In genomic region chr19:2944775-2945574, GRCh38 we compare ENCODE assay signal across 8 cellular contexts. TPM values are rescaled to one million over a fixed set of nuclear protein-coding genes. Genes with fewer than 3 reads are reported as not detected.
A peak's percentile ranks its signal among the peaks of the same experiment; 100 is the strongest.
DNase-seq lines count a peak whose midpoint lies in the region; ATAC-seq and TF ChIP-seq lines count a peak whose summit lies in the region.

TSS of gene ZNF77 (minus strand) at chr19:2944971. CDS start at chr19:2944840, 131 bp downstream.

- ATAC-seq in GM19372 (IDR thresholded peaks at IDR 0.05; ENCODE audit: low read depth, unreplicated experiment), result peak; percentile 96
- ATAC-seq in HG03521 (IDR thresholded peaks at IDR 0.05; ENCODE audit: unreplicated experiment), result peak; percentile 95

- WGBS in liver, result 2% methylated on average over 74 of the region's 74 CpGs

- peak within 1 kb of the TSS; percentile 96 for H3K4me3 Mint-ChIP-seq in activated CD4-positive, alpha-beta memory T cell treated with anti-CD3 and anti-CD28 coated beads for 36 hours

- CTCF ChIA-PET in activated CD4-positive, alpha-beta memory T cell treated with anti-CD3 and anti-CD28 coated beads for 36 hours (lab: Charles Lee), result interaction anchor here (1.0 to 1.7 kb wide), 2 partner anchors 10 to 57 kb away, joined by 3 to 7 read pairs; no protein-coding TSS in a partner anchor

- TF ChIP-seq RAD21 in liver (IDR thresholded peaks at IDR 0.05), result peak in 1 of 2 donors; percentile 22

- H3K27me3 ChIP-seq in dorsolateral prefrontal cortex (no peaks in the 10 kb centered on the region), liver (ENCODE audit: control insufficient read depth in 4 of 4, insufficient read depth in 4 of 4, low read length in 3 of 4) (no peaks in the 10 kb centered on the region)

- POLR2A ChIA-PET in activated CD4-positive, alpha-beta memory T cell treated with anti-CD3 and anti-CD28 coated beads for 36 hours (lab: Charles Lee), result interaction anchor here (0.6 to 0.8 kb wide), 2 partner anchors 10 to 21 kb away, joined by 3 read pairs; no protein-coding TSS in a partner anchor

- H3K27ac ChIP-seq in C4-2B (peak within 1 kb of the TSS; percentile 74), dorsolateral prefrontal cortex (peak within 1 kb of the TSS in 56 of 59 donors; percentile 4 to 93 (median 83)), liver (ENCODE audit: low read depth in 1 of 2, low read length in 2 of 2) (peak within 1 kb of the TSS; percentile 92 to 94)

- TF ChIP-seq CTCF in C4-2B (conservative IDR thresholded peaks at IDR 0.05) (no peak), dorsolateral prefrontal cortex (IDR thresholded peaks at IDR 0.05 in 54 of 56, conservative IDR thresholded peaks at IDR 0.05 in 2 of 56; ENCODE audit: low read depth in 1 of 56, partially characterized antibody in 56 of 56) (peak in 34 of 56 donors; percentile 4 to 51 (median 27)), liver (IDR thresholded peaks at IDR 0.05; ENCODE audit: low read depth, low read length, missing input control) (peak; percentile 14)

- H3K4me1 Mint-ChIP-seq in activated CD4-positive, alpha-beta memory T cell treated with anti-CD3 and anti-CD28 coated beads for 36 hours (ENCODE audit: low read depth), result peaks cover 32% of the 10 kb centered on the region

- peak; percentile 92 for DNase-seq in NCI-H748 treated with DMSO at 0.1 percent for 48 hours (lab: John Stamatoyannopoulos, UW)
- peak; percentile 99 for DNase-seq in activated CD4-positive, alpha-beta memory T cell treated with anti-CD3 and anti-CD28 coated beads for 36 hours
- DNase-seq in dorsolateral prefrontal cortex, result peak; percentile 97 to 100 (median 99)
- peak; percentile 99 for DNase-seq in stimulated activated CD4-positive, alpha-beta T cell treated with anti-CD3 and anti-CD28 coated beads, Interleukin-4, amount 100 ng/mL, for 1 hour

- H3K36me3 ChIP-seq in liver (ENCODE audit: control insufficient read depth in 4 of 4, insufficient read depth in 3 of 4, low read depth in 1 of 4, low read length in 3 of 4), result no peaks in the 10 kb centered on the region

- peak within 1 kb of the TSS; percentile 71 to 100 (median 92) for H3K4me3 ChIP-seq in dorsolateral prefrontal cortex
- H3K4me3 ChIP-seq in liver (ENCODE audit: low read depth in 1 of 3, low read length in 3 of 3), result peak within 1 kb of the TSS; percentile 64 to 80 (median 78)

- H3K27ac Mint-ChIP-seq in activated CD4-positive, alpha-beta memory T cell treated with anti-CD3 and anti-CD28 coated beads for 36 hours, result peak within 1 kb of the TSS; percentile 90

- H3K9ac ChIP-seq in liver (ENCODE audit: low read depth in 1 of 2, low read length in 2 of 2), result peak within 1 kb of the TSS; percentile 26 to 63

- no peaks in the 10 kb centered on the region for H3K9me3 Mint-ChIP-seq in activated CD4-positive, alpha-beta memory T cell treated with anti-CD3 and anti-CD28 coated beads for 36 hours

- H3K36me3 Mint-ChIP-seq in activated CD4-positive, alpha-beta memory T cell treated with anti-CD3 and anti-CD28 coated beads for 36 hours, result peaks cover 8% of the 10 kb centered on the region

- peaks cover 8 to 22% (median 17%) of the 10 kb centered on the region in 4 donors for H3K4me1 ChIP-seq in liver (ENCODE audit: control insufficient read depth in 4 of 4, insufficient read depth in 4 of 4, low read length in 3 of 4)

- no peaks in the 10 kb centered on the region for H3K27me3 Mint-ChIP-seq in activated CD4-positive, alpha-beta memory T cell treated with anti-CD3 and anti-CD28 coated beads for 36 hours

- H3K9me3 ChIP-seq in liver (ENCODE audit: control insufficient read depth in 4 of 4, low read length in 3 of 4), result no peaks in the 10 kb centered on the region

- intact Hi-C loops in activated CD4-positive, alpha-beta memory T cell treated with anti-CD3 and anti-CD28 coated beads for 36 hours (cut with micrococcal nuclease), result loop anchor here (2.0 kb wide), 1 partner anchor 44 kb away; the partner anchor contains the start of gene ZNF57
- intact Hi-C loops in dorsolateral prefrontal cortex (cut with DNase I), result loop anchor here (2.0 to 10.0 kb wide), 3 partner anchors 43 to 240 kb away; partner anchors contain the start of genes ZNF57 (in 2 of the 2) and NCLN (in 1 of the 2)

TF ChIP-seq in liver, 16 proteins besides CTCF, POLR2A, EP300 and RAD21:
- TF ChIP-seq JUND (IDR thresholded peaks at IDR 0.05), result peak in 1 of 2 donors; percentile 27
- no peak for TF ChIP-seq HNF4G (IDR thresholded peaks at IDR 0.05)
- TF ChIP-seq EGR1 (IDR thresholded peaks at IDR 0.05; ENCODE audit: low read depth in 2 of 2), result peak in 1 of 2 donors; percentile 24
- TF ChIP-seq ATF3 (IDR thresholded peaks at IDR 0.05), result no peak
- TF ChIP-seq GABPA (IDR thresholded peaks at IDR 0.05 in 1 of 2, conservative IDR thresholded peaks at IDR 0.05 in 1 of 2), result peak in 1 of 2 donors; percentile 67
- peak; percentile 55 to 69 for TF ChIP-seq RXRA (IDR thresholded peaks at IDR 0.05)
- TF ChIP-seq FOXA2 (IDR thresholded peaks at IDR 0.05), result no peak
- TF ChIP-seq SP1 (IDR thresholded peaks at IDR 0.05), result peak; percentile 100
- TF ChIP-seq TAF1 (conservative IDR thresholded peaks at IDR 0.05), result peak; percentile 22
- TF ChIP-seq REST (IDR thresholded peaks at IDR 0.05), result no peak
- TF ChIP-seq ZBTB33 (IDR thresholded peaks at IDR 0.05), result no peak
- TF ChIP-seq MAX (IDR thresholded peaks at IDR 0.05), result peak; percentile 48
- TF ChIP-seq FOXA1 (IDR thresholded peaks at IDR 0.05), result no peak
- peak; percentile 24 for TF ChIP-seq YY1 (IDR thresholded peaks at IDR 0.05)
- peak in 1 of 2 donors; percentile 7 for TF ChIP-seq HNF4A (conservative IDR thresholded peaks at IDR 0.05)
- TF ChIP-seq NR2F2 (IDR thresholded peaks at IDR 0.05), result peak; percentile 33

RNA-seq across cellular contexts. Expression of gene ZNF77, which starts in this region (rescaled TPM):
- total RNA-seq in activated CD4-positive, alpha-beta memory T cell treated with anti-CD3 and anti-CD28 coated beads for 36 hours, result 1 to 10 TPM; 4.3 to 4.8 TPM
- total RNA-seq in dorsolateral prefrontal cortex, result 1 to 10 TPM; 3.0 to 8.8 (median 4.8) TPM
- total RNA-seq in liver, result 1 to 10 TPM; 2.6 to 3.5 TPM
- 1 to 10 TPM in 1 of 2 donors, under 1 TPM in 1; 0.90 to 1.1 TPM for polyA plus RNA-seq in liver

Comparison
In these comparisons a context has a peak if more than half of its experiments do, and no peak if none do; other contexts are left out.
1. Peak in every context shown above with its lines: DNase-seq, ATAC-seq, H3K4me3 ChIP-seq and H3K27ac ChIP-seq.